In the genomic region with DNA sequence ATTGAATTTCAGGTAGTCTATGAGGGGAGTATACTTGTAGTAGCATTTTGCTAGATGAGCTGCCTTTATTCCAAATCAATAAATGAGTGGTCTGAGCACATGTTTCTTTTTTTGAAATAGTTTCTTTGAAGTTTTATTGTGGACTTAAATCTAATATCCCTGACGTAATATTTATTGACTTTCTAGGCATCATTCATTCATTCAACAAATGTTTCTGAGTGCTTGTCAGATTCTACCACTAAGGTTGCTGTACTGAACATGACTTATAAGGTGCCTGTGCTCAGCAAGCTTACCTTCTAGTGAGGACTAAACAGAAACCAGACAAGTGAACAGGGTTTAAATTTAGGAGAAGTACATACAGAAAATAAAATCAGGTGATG, we compare ENCODE assay signal across 30 cellular contexts.
"Had no signal": no experiment of that assay in that cellular context is flagged by ENCODE, and none has a peak within 500 bp of the region (broad histone marks: within the 10 kb centered on the region; RNA-seq: fewer than 3 reads in every experiment).

No MANE protein-coding gene starts in this region.

- ATAC-seq: activated CD4-positive, alpha-beta T cell treated with anti-CD3 and anti-CD28 coated beads for 36 hours; activated CD8-positive, alpha-beta T cell treated with anti-CD3 and anti-CD28 coated beads, Interleukin-2, amount 10 ng/mL, durations not matched to agents 7 days and 5 days; activated naive CD4-positive, alpha-beta T cell treated with anti-CD3 and anti-CD28 coated beads, Interleukin-2, amount 50 U/mL, for 72 hours; body of pancreas; PC-3 had no signal

- H3K4me3 ChIP-seq: adrenal gland, body of pancreas, breast epithelium, Peyer's patch, SJSA1 had no signal

- FAIRE-seq: astrocyte had no signal

- H3K27me3 ChIP-seq: adrenal gland, body of pancreas, breast epithelium, Peyer's patch, SJSA1 had no signal

- H3K4me2 ChIP-seq: SK-N-SH had no signal

- H3K9me2 ChIP-seq: SK-N-SH had no signal

- DNase-seq: activated CD4-positive, alpha-beta T cell treated with anti-CD3 and anti-CD28 coated beads for 36 hours; activated CD4-positive, alpha-beta T cell treated with anti-CD3 and anti-CD28 coated beads, Interleukin-2, amount 10 ng/mL, durations not matched to agents 7 days and 5 days; activated CD4-positive, alpha-beta T cell treated with anti-CD3 and anti-CD28 coated beads, Interleukin-2, amount 50 U/mL, for 48 hours; activated CD8-positive, alpha-beta T cell treated with anti-CD3 and anti-CD28 coated beads, Interleukin-2, amount 10 ng/mL, durations not matched to agents 7 days and 5 days; activated gamma-delta T cell treated with Interleukin-2 at 50 U/mL for 16 hours; activated naive CD4-positive, alpha-beta T cell treated with anti-CD3 and anti-CD28 coated beads for 36 hours; activated T-cell treated with anti-CD3 and anti-CD28 coated beads, Interleukin-2, amount 50 U/mL, for 24 hours; adrenal gland; body of pancreas; Kasumi-1; KG1; MM.1S; MV-4-11; NCI-H1092; NCI-H1436 treated with DMSO at 0.1 percent for 48 hours; NCI-H187 treated with DMSO at 0.1 percent for 48 hours; NCI-H2081 treated with DMSO at 0.1 percent for 48 hours; NCI-H226; NCI-H446 treated with DMSO at 0.1 percent for 48 hours; NCI-H524; NCI-H82; PC-3; Peyer's patch; RPMI8226; SHP77 treated with DMSO at 0.1 percent for 48 hours; SK-N-SH had no signal

- H3K4me1 ChIP-seq: breast epithelium, Peyer's patch, SJSA1 had no signal

- H3K36me3 ChIP-seq: adrenal gland, breast epithelium, Peyer's patch, SJSA1 had no signal

- H3K9me3 ChIP-seq: adrenal gland, body of pancreas, breast epithelium, Peyer's patch, SJSA1, SK-N-SH had no signal

- H3K27ac ChIP-seq: body of pancreas, breast epithelium, Peyer's patch, SJSA1 had no signal
